Comparison of ENCODE assay signal across 30 cellular contexts in the genomic region with DNA sequence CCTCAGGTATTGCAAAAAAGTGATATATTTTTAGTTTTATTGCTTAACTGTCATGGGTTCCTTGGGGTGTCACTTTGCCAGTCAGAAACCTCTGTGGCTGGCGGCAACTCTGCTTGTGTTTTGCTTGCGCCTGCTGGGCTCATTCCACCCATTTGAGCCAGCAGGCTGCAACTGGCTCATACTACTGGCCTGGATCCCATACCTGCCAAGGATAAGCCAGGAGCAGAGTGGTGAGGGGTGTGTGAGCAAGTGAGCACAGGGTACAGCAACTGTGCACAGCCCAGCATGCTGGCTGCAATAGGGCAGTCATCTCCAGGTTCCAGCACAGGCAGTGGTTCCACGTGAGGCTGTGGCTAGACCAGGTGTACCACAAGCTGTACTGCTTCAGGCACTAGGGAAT.
"Had no signal": no experiment of that assay in that cellular context is flagged by ENCODE, and none has a peak within 500 bp of the region (broad histone marks: within the 10 kb centered on the region; RNA-seq: fewer than 3 reads in every experiment).

No MANE protein-coding gene starts in this region.

- H3K27me3 ChIP-seq: ascending aorta, body of pancreas, SJSA1 had no signal

- H3K9me3 ChIP-seq: ascending aorta, body of pancreas had no signal

- H3K27ac Mint-ChIP-seq: activated CD8-positive, alpha-beta memory T cell treated with anti-CD3 and anti-CD28 coated beads, Interleukin-2, amount 10 ng/mL, durations not matched to agents 7 days and 5 days; activated naive CD4-positive, alpha-beta T cell treated with anti-CD3 and anti-CD28 coated beads, Interleukin-2, amount 50 U/mL, for 72 hours; activated naive CD8-positive, alpha-beta T cell treated with anti-CD3 and anti-CD28 coated beads, Interleukin-2, amount 50 U/mL, for 24 hours; activated T-cell treated with anti-CD3 and anti-CD28 coated beads, Interleukin-2, amount 50 U/mL, for 24 hours; activated T-helper 1 cell treated with anti-CD3 and anti-CD28 coated beads, Interleukin-12 subunit alpha, Interleukin-12 subunit beta, Interleukin-2, Interleukin-4 antibody, amounts not matched to agents 30 ng/mL and 10 ng/mL and 1 ng/mL, durations not matched to agents 14 hours and 24 hours and 36 hours; T-helper 2 cell treated with Interferon-gamma antibody and Interleukin-4, amounts not matched to agents 5 μg/mL and 100 μg/mL, for 36 hours; WTC11 had no signal

- H3K36me3 Mint-ChIP-seq: activated CD8-positive, alpha-beta memory T cell treated with anti-CD3 and anti-CD28 coated beads, Interleukin-2, amount 10 ng/mL, durations not matched to agents 7 days and 5 days; activated naive CD4-positive, alpha-beta T cell treated with anti-CD3 and anti-CD28 coated beads, Interleukin-2, amount 50 U/mL, for 72 hours had no signal

- H3K4me1 ChIP-seq: ascending aorta, body of pancreas, SJSA1 had no signal

- DNase-seq: activated CD4-positive, alpha-beta T cell treated with anti-CD3 and anti-CD28 coated beads for 48 hours; activated CD4-positive, alpha-beta T cell treated with anti-CD3 and anti-CD28 coated beads, Interleukin-2, amount 50 U/mL, for 48 hours; activated CD4-positive, CD25-positive, alpha-beta regulatory T cell treated with anti-CD3 and anti-CD28 coated beads, Interleukin-2, amount 50 U/mL, for 72 hours; activated CD8-positive, alpha-beta memory T cell treated with anti-CD3 and anti-CD28 coated beads, Interleukin-2, amount 10 ng/mL, durations not matched to agents 7 days and 5 days; activated effector memory CD4-positive, alpha-beta T cell treated with Interleukin-2 at 50 U/mL for 16 hours; activated naive CD4-positive, alpha-beta T cell; activated naive CD8-positive, alpha-beta T cell treated with anti-CD3 and anti-CD28 coated beads, Interleukin-2, amount 50 U/mL, for 24 hours; activated T-cell treated with anti-CD3 and anti-CD28 coated beads, Interleukin-2, amount 50 U/mL, for 24 hours; amniotic stem cell; body of pancreas; Kasumi-1; NCI-H1105 treated with DMSO at 0.1 percent for 48 hours; NCI-H1436 treated with DMSO at 0.1 percent for 48 hours; NCI-H187; NCI-H2081; NCI-H510A treated with DMSO at 0.1 percent for 48 hours; NCI-H69; NK-92 treated with Interleukin-12 subunit alpha and Interleukin-12 subunit beta, amount 100 ng/mL, for 24 hours; OCI-M1; RPMI8226; SHP77; SW 1271 had no signal

- H3K27ac ChIP-seq: ascending aorta, body of pancreas, SJSA1 had no signal

- H3K4me3 Mint-ChIP-seq: activated CD8-positive, alpha-beta memory T cell treated with anti-CD3 and anti-CD28 coated beads, Interleukin-2, amount 10 ng/mL, durations not matched to agents 7 days and 5 days; activated naive CD8-positive, alpha-beta T cell treated with anti-CD3 and anti-CD28 coated beads, Interleukin-2, amount 50 U/mL, for 24 hours; activated T-cell treated with anti-CD3 and anti-CD28 coated beads, Interleukin-2, amount 50 U/mL, for 24 hours; activated T-helper 1 cell treated with anti-CD3 and anti-CD28 coated beads, Interleukin-12 subunit alpha, Interleukin-12 subunit beta, Interleukin-2, Interleukin-4 antibody, amounts not matched to agents 30 ng/mL and 10 ng/mL and 1 ng/mL, durations not matched to agents 14 hours and 24 hours and 36 hours; T-helper 2 cell treated with Interferon-gamma antibody and Interleukin-4, amounts not matched to agents 5 μg/mL and 100 μg/mL, for 36 hours; WTC11 had no signal

- H3K36me3 ChIP-seq: ascending aorta, SJSA1 had no signal

- H3K9me3 Mint-ChIP-seq: activated T-cell treated with anti-CD3 and anti-CD28 coated beads, Interleukin-2, amount 50 U/mL, for 24 hours; activated T-helper 1 cell treated with anti-CD3 and anti-CD28 coated beads, Interleukin-12 subunit alpha, Interleukin-12 subunit beta, Interleukin-2, Interleukin-4 antibody, amounts not matched to agents 30 ng/mL and 10 ng/mL and 1 ng/mL, durations not matched to agents 14 hours and 24 hours and 36 hours; T-helper 2 cell treated with Interferon-gamma antibody and Interleukin-4, amounts not matched to agents 5 μg/mL and 100 μg/mL, for 36 hours had no signal

- ATAC-seq: activated CD8-positive, alpha-beta memory T cell treated with anti-CD3 and anti-CD28 coated beads, Interleukin-2, amount 10 ng/mL, durations not matched to agents 7 days and 5 days; activated naive CD4-positive, alpha-beta T cell treated with anti-CD3 and anti-CD28 coated beads, Interleukin-2, amount 50 U/mL, for 72 hours; activated naive CD8-positive, alpha-beta T cell treated with anti-CD3 and anti-CD28 coated beads, Interleukin-2, amount 50 U/mL, for 24 hours; body of pancreas; Panc1; SK-N-SH treated with all-trans-retinoic acid at 6 μM for 48 hours; WTC11 had no signal

- H3K4me3 ChIP-seq: ascending aorta, body of pancreas, SJSA1 had no signal

- H3K27me3 Mint-ChIP-seq: activated CD8-positive, alpha-beta memory T cell treated with anti-CD3 and anti-CD28 coated beads, Interleukin-2, amount 10 ng/mL, durations not matched to agents 7 days and 5 days; activated T-cell treated with anti-CD3 and anti-CD28 coated beads, Interleukin-2, amount 50 U/mL, for 24 hours had no signal

- H3K4me1 Mint-ChIP-seq: activated CD8-positive, alpha-beta memory T cell treated with anti-CD3 and anti-CD28 coated beads, Interleukin-2, amount 10 ng/mL, durations not matched to agents 7 days and 5 days; activated naive CD8-positive, alpha-beta T cell treated with anti-CD3 and anti-CD28 coated beads, Interleukin-2, amount 50 U/mL, for 24 hours; WTC11 had no signal
